2 cellular contexts compared by ENCODE assay signal in genomic region chrY:16834151-16834550, GRCh38.
TF ChIP-seq lines count a peak whose summit lies in the region.

No MANE protein-coding gene starts in this region.

TF ChIP-seq in GM23338, 12 proteins besides CTCF, POLR2A, EP300 and RAD21:
- TF ChIP-seq POLR2AphosphoS5 (IDR thresholded peaks at IDR 0.05; ENCODE audit: low read depth) (no peak), NANOG (IDR thresholded peaks at IDR 0.05; ENCODE audit: borderline replicate concordance) (no peak)

TF ChIP-seq in endothelial cell of umbilical vein, 7 proteins besides CTCF, POLR2A, EP300 and RAD21:
- TF ChIP-seq MYC (IDR thresholded peaks at IDR 0.05; ENCODE audit: low read depth, low read length) = no peak
- TF ChIP-seq MAX (IDR thresholded peaks at IDR 0.05; ENCODE audit: insufficient read depth, insufficient read length) = no peak
